In the genomic region with DNA sequence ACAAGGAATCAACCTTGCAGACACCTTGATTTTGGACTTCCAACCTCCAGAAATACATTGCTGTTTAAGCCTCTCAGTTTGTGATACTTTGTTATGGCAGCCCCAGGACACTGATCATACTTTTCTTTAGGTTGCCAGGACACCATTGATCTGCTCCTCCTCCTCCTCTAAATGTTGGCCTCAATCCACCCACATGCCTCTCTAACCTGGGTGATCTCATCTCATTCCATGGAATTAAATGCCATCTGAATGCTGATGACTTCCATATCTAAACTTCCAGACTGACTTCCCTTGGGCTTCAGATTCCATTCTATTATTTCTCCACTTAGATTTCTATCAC, we compare ENCODE assay signal across 13 cellular contexts. TPM values are rescaled to one million over a fixed set of nuclear protein-coding genes. Genes with fewer than 3 reads are reported as not detected.
DNase-seq lines count a peak whose midpoint lies in the region; ATAC-seq, FAIRE-seq and TF ChIP-seq lines count a peak whose summit lies in the region.
"Had no signal": no experiment of that assay in that cellular context is flagged by ENCODE, and none has a peak within 500 bp of the region (broad histone marks: within the 10 kb centered on the region; RNA-seq: fewer than 3 reads in every experiment).

No MANE protein-coding gene starts in this region.

- no peaks in the 10 kb centered on the region for H3K27me3 ChIP-seq in RWPE2 (ENCODE audit: insufficient read depth, poor library complexity, severe bottlenecking)
- H3K27me3 ChIP-seq in small intestine (ENCODE audit: control insufficient read depth in 2 of 2, insufficient read depth in 2 of 2, low read length in 2 of 2) = no peaks in the 10 kb centered on the region
- no peaks in the 10 kb centered on the region for H3K27me3 ChIP-seq in heart right ventricle
- H3K27me3 ChIP-seq: cardiac muscle cell, heart left ventricle had no signal

- intact Hi-C loops in heart right ventricle (cut with DNase I) = no loop called here

- H3K4me3 ChIP-seq in RWPE2 (ENCODE audit: severe bottlenecking) (no peak overlapping the region), small intestine (ENCODE audit: low read depth in 1 of 2, low read length in 2 of 2) (no peak overlapping the region), heart right ventricle (no peak overlapping the region)
- H3K4me3 ChIP-seq: cardiac muscle cell, heart left ventricle had no signal

- peak overlapping the region; percentile 96 for H3K27ac ChIP-seq in RWPE2 (ENCODE audit: poor library complexity, severe bottlenecking)
- H3K27ac ChIP-seq in small intestine (ENCODE audit: low read depth in 1 of 2, low read length in 1 of 2) = no peak overlapping the region
- H3K27ac ChIP-seq in heart right ventricle = peak overlapping the region in 2 of 10 donors; percentile 40 to 83
- H3K27ac ChIP-seq: cardiac muscle cell had no signal

- DNase-seq in Daoy (ENCODE audit: low read depth) = peak; percentile 56
- DNase-seq in RWPE2 (ENCODE audit: low spot score) = no peak
- DNase-seq in glomerular visceral epithelial cell (ENCODE audit: extremely low spot score) = peak; percentile 73
- peak; percentile 46 for DNase-seq in small intestine
- no peak for DNase-seq in activated naive CD4-positive, alpha-beta T cell (lab: John Stamatoyannopoulos, UW)
- no peak for DNase-seq in stimulated activated CD4-positive, alpha-beta T cell treated with anti-CD3 and anti-CD28 coated beads, Interleukin-4, amount 100 ng/mL, for 1 hour
- no peak for DNase-seq in heart right ventricle
- no peak for DNase-seq in NCI-H187 (lab: John Stamatoyannopoulos, UW)
- DNase-seq: heart left ventricle, NCI-H1694 treated with DMSO at 0.1 percent for 48 hours had no signal

- ATAC-seq in RWPE2 (ENCODE audit: low read depth) (peak; percentile 15; the same call in 1 of the 3 replicates), heart right ventricle (no peak)

- H3K4me1 ChIP-seq in RWPE2 (ENCODE audit: insufficient read depth, poor library complexity, severe bottlenecking) = peaks cover 39% of the 10 kb centered on the region
- peaks cover 2 to 7% of the 10 kb centered on the region in 2 donors for H3K4me1 ChIP-seq in small intestine (ENCODE audit: control insufficient read depth in 2 of 2, insufficient read depth in 1 of 2, low read depth in 1 of 2, low read length in 1 of 2)
- peaks cover 0 to 38% (median 25%) of the 10 kb centered on the region in 9 donors for H3K4me1 ChIP-seq in heart right ventricle

- TF ChIP-seq CTCF in RWPE2 (IDR thresholded peaks at IDR 0.05; ENCODE audit: poor library complexity, severe bottlenecking) (no peak), heart right ventricle (IDR thresholded peaks at IDR 0.05) (no peak)

- H3K36me3 ChIP-seq in RWPE2 (ENCODE audit: low read depth) = no peaks in the 10 kb centered on the region
- peaks cover 0 to 2% of the 10 kb centered on the region in 2 donors for H3K36me3 ChIP-seq in small intestine (ENCODE audit: control insufficient read depth in 2 of 2, insufficient read depth in 2 of 2, low read length in 2 of 2)
- peaks cover 0 to 47% (median 19%) of the 10 kb centered on the region in 9 donors for H3K36me3 ChIP-seq in heart right ventricle
- H3K36me3 ChIP-seq: cardiac muscle cell had no signal

- no peak for FAIRE-seq in small intestine (lab: Jason Lieb, UNC)
- FAIRE-seq: H1 had no signal

- H3K9me3 ChIP-seq in RWPE2 (ENCODE audit: severe bottlenecking) (no peaks in the 10 kb centered on the region), small intestine (ENCODE audit: control insufficient read depth, low read depth) (no peaks in the 10 kb centered on the region), heart right ventricle (no peaks in the 10 kb centered on the region)
- H3K9me3 ChIP-seq: heart left ventricle had no signal

RNA-seq across cellular contexts. Expression of a gene that starts 7.4 kb away (rescaled TPM):
- total RNA-seq in Daoy (2014; rRNA removed; shearing (Covaris generic)) = 22.5 and 30.7 TPM in 2 replicates
- polyA plus RNA-seq in small intestine (10 to 100 TPM in 1 of 3 donors, 1 to 10 TPM in 2; 9.4 to 25.6 (median 9.7) TPM), heart right ventricle (10 to 100 TPM in 1 of 2 donors, 1 to 10 TPM in 1; 8.4 to 13.0 TPM)
- 10 to 100 TPM; 18.1 to 47.3 (median 22.5) TPM for total RNA-seq in heart right ventricle

RNA-seq across cellular contexts. Expression of a gene that starts 59.3 kb away (rescaled TPM):
- 0.29 and 0.83 TPM in 2 replicates for total RNA-seq in Daoy (2014; rRNA removed; shearing (Covaris generic))
- polyA plus RNA-seq in small intestine (10 to 100 TPM; 27.4 to 39.8 (median 36.7) TPM), heart right ventricle (10 to 100 TPM in 1 of 2 donors, 1 to 10 TPM in 1; 3.3 to 18.2 TPM)
- total RNA-seq in heart right ventricle = 10 to 100 TPM in 9 of 10 donors, 1 to 10 TPM in 1; 4.8 to 34.9 (median 19.2) TPM
- total RNA-seq: SK-MEL-5 had no signal

Comparison
In these comparisons a context has a peak if more than half of its experiments do, and no peak if none do; other contexts are left out.
1. DNase-seq: peak in Daoy (single experiment), glomerular visceral epithelial cell (single experiment) and small intestine (single experiment); none in RWPE2 (single experiment), activated naive CD4-positive, alpha-beta T cell (0 of 4), stimulated activated CD4-positive, alpha-beta T cell treated with anti-CD3 and anti-CD28 coated beads, Interleukin-4, amount 100 ng/mL, for 1 hour (single experiment), heart right ventricle (0 of 2) and NCI-H187 (0 of 2).